ENCODE assay signal across 2 cellular contexts in genomic region chr5:125100342-125100741, GRCh38.
TF ChIP-seq lines count a peak whose summit lies in the region.

No MANE protein-coding gene starts in this region.

TF ChIP-seq in liver, 16 proteins besides CTCF, POLR2A, EP300 and RAD21:
- no peak for TF ChIP-seq NR2F2 (IDR thresholded peaks at IDR 0.05)
- TF ChIP-seq TAF1 (conservative IDR thresholded peaks at IDR 0.05): no peak
- TF ChIP-seq HNF4A (conservative IDR thresholded peaks at IDR 0.05): peak; percentile 40 to 51

TF ChIP-seq in HepG2, 621 proteins besides CTCF, POLR2A, EP300 and RAD21:
- TF ChIP-seq FLYWCH1 (CRISPR knock-in tag; IDR thresholded peaks at IDR 0.05) (no peak), MIER3 (CRISPR knock-in tag; IDR thresholded peaks at IDR 0.05; ENCODE audit: borderline replicate concordance) (no peak), ARHGAP35 (CRISPR knock-in tag; IDR thresholded peaks at IDR 0.05; ENCODE audit: borderline replicate concordance) (no peak), POGK (CRISPR knock-in tag; conservative IDR thresholded peaks at IDR 0.05) (no peak), MYNN (CRISPR knock-in tag; IDR thresholded peaks at IDR 0.05; ENCODE audit: low read depth) (no peak), MEIS1 (CRISPR knock-in tag; IDR thresholded peaks at IDR 0.05; ENCODE audit: borderline replicate concordance) (no peak)
